ENCODE assay signal across 20 cellular contexts in genomic region chr19:38921420-38922274, GRCh38. TPM values are rescaled to one million over a fixed set of nuclear protein-coding genes. Genes with fewer than 3 reads are reported as not detected.
A peak's percentile ranks its signal among the peaks of the same experiment; 100 is the strongest.
DNase-seq lines count a peak whose midpoint lies in the region; ATAC-seq and TF ChIP-seq lines count a peak whose summit lies in the region.
"Had no signal": no experiment of that assay in that cellular context is flagged by ENCODE, and none has a peak within 500 bp of the region (broad histone marks: within the 10 kb centered on the region; RNA-seq: fewer than 3 reads in every experiment).

No MANE protein-coding gene starts in this region.

- H3K27ac Mint-ChIP-seq in natural killer cell treated with Interleukin-12 subunit alpha and Interleukin-12 subunit beta and Interleukin-15 and Interleukin-18, amount 100 ng/mL, for 72 hours = peak overlapping the region; percentile 12 to 40
- H3K27ac Mint-ChIP-seq in natural killer cell (peak overlapping the region in 1 of 2 donors; percentile 61), endodermal cell (no peak overlapping the region)
- peak overlapping the region; percentile 5 for H3K27ac Mint-ChIP-seq in stimulated activated naive B cell treated with anti-CD40 and anti-IgM and Interleukin-4, amounts not matched to agents 10 μg/mL and 1 μg/mL and 100 μg/mL, for 72 hours
- H3K27ac Mint-ChIP-seq: IgD-negative memory B cell had no signal

- H2BK12ac ChIP-seq in trophoblast cell (ENCODE audit: low read length) = no peak overlapping the region

- peak; percentile 57 for DNase-seq in natural killer cell treated with Interleukin-12 subunit alpha and Interleukin-12 subunit beta and Interleukin-15 and Interleukin-18, amount 100 ng/mL, for 72 hours (ENCODE audit: low spot score)
- no peak for DNase-seq in natural killer cell
- peak; percentile 13 for DNase-seq in endodermal cell
- DNase-seq in stimulated activated naive B cell treated with anti-CD40 and anti-IgM and Interleukin-4, amounts not matched to agents 10 μg/mL and 1 μg/mL and 100 μg/mL, for 72 hours = no peak
- no peak for DNase-seq in mesenteric fat pad (ENCODE audit: low spot score)
- no peak for DNase-seq in trophoblast cell
- DNase-seq: 8988T; CD4-positive, alpha-beta memory T cell; GDM1; GOT3; NCI-H1105; NCI-H1694; NCI-H510A treated with DMSO at 0.1 percent for 48 hours; Right ventricle myocardium superior had no signal

- no peak overlapping the region for H2AK5ac ChIP-seq in trophoblast cell (ENCODE audit: low read length)

- H3K27me3 ChIP-seq in endodermal cell (ENCODE audit: control insufficient read depth, insufficient read depth, low read length, poor library complexity, severe bottlenecking) (no peaks in the 10 kb centered on the region), trophoblast cell (ENCODE audit: insufficient read depth, low read length) (no peaks in the 10 kb centered on the region)
- H3K27me3 ChIP-seq: Peyer's patch had no signal

- no peaks in the 10 kb centered on the region for H3K79me1 ChIP-seq in trophoblast cell (ENCODE audit: low read length)

- no peak overlapping the region for H4K12ac ChIP-seq in trophoblast cell (ENCODE audit: low read depth, low read length)

- ATAC-seq in natural killer cell treated with Interleukin-12 subunit alpha and Interleukin-12 subunit beta and Interleukin-15 and Interleukin-18, amount 100 ng/mL, for 72 hours = no peak
- no peak for ATAC-seq in natural killer cell
- ATAC-seq in stimulated activated naive B cell treated with anti-CD40 and anti-IgM and Interleukin-4, amounts not matched to agents 10 μg/mL and 1 μg/mL and 100 μg/mL, for 72 hours (replicated peaks) = no peak

- peaks cover 37% of the 10 kb centered on the region for H3K36me3 ChIP-seq in endodermal cell (ENCODE audit: control insufficient read depth, insufficient read depth, low read length)
- H3K36me3 ChIP-seq in trophoblast cell (ENCODE audit: control insufficient read depth in 1 of 2, insufficient read depth in 2 of 2, low read length in 2 of 2) = peaks cover 26 to 40% of the 10 kb centered on the region in 2 experiments

- intact Hi-C loops in natural killer cell (cut with micrococcal nuclease) = no loop called here

- H3K9me3 Mint-ChIP-seq in natural killer cell treated with Interleukin-12 subunit alpha and Interleukin-12 subunit beta and Interleukin-15 and Interleukin-18, amount 100 ng/mL, for 72 hours = no peaks in the 10 kb centered on the region
- H3K9me3 Mint-ChIP-seq in natural killer cell (no peaks in the 10 kb centered on the region), endodermal cell (peaks cover 1% of the 10 kb centered on the region)
- peaks cover 0 to 2% of the 10 kb centered on the region in 2 donors for H3K9me3 Mint-ChIP-seq in stimulated activated naive B cell treated with anti-CD40 and anti-IgM and Interleukin-4, amounts not matched to agents 10 μg/mL and 1 μg/mL and 100 μg/mL, for 72 hours
- H3K9me3 Mint-ChIP-seq: CD4-positive, alpha-beta memory T cell; IgD-negative memory B cell had no signal

- no peaks in the 10 kb centered on the region for H3K27me3 Mint-ChIP-seq in natural killer cell treated with Interleukin-12 subunit alpha and Interleukin-12 subunit beta and Interleukin-15 and Interleukin-18, amount 100 ng/mL, for 72 hours
- H3K27me3 Mint-ChIP-seq in natural killer cell (ENCODE audit: low read depth in 2 of 2) (no peaks in the 10 kb centered on the region), endodermal cell (ENCODE audit: insufficient read depth) (no peaks in the 10 kb centered on the region)
- H3K27me3 Mint-ChIP-seq in stimulated activated naive B cell treated with anti-CD40 and anti-IgM and Interleukin-4, amounts not matched to agents 10 μg/mL and 1 μg/mL and 100 μg/mL, for 72 hours = no peaks in the 10 kb centered on the region
- H3K27me3 Mint-ChIP-seq: CD4-positive, alpha-beta memory T cell; IgD-negative memory B cell had no signal

- WGBS in endodermal cell (ENCODE audit: insufficient coverage in 1 of 2, insufficient read length in 1 of 2), 2 experiments = 90 to 93% methylated on average over 12 to 20 of the region's 20 CpGs
- no CpG with 5 or more reads among the region's 20 CpGs for WGBS in trophoblast cell (ENCODE audit: extremely low coverage, insufficient coverage, insufficient read length)

- H3K4me1 Mint-ChIP-seq in natural killer cell treated with Interleukin-12 subunit alpha and Interleukin-12 subunit beta and Interleukin-15 and Interleukin-18, amount 100 ng/mL, for 72 hours (ENCODE audit: low read depth in 2 of 2) = peaks cover 14 to 20% of the 10 kb centered on the region in 2 donors
- peaks cover 7 to 23% of the 10 kb centered on the region in 2 donors for H3K4me1 Mint-ChIP-seq in natural killer cell
- no peaks in the 10 kb centered on the region for H3K4me1 Mint-ChIP-seq in endodermal cell
- H3K4me1 Mint-ChIP-seq in stimulated activated naive B cell treated with anti-CD40 and anti-IgM and Interleukin-4, amounts not matched to agents 10 μg/mL and 1 μg/mL and 100 μg/mL, for 72 hours = no peaks in the 10 kb centered on the region
- H3K4me1 Mint-ChIP-seq: IgD-negative memory B cell had no signal

- H3K27ac ChIP-seq in endodermal cell (ENCODE audit: low read depth, low read length) (no peak overlapping the region), trophoblast cell (ENCODE audit: low read depth, low read length) (no peak overlapping the region)
- H3K27ac ChIP-seq: Peyer's patch, SK-N-MC had no signal

- H3K4me1 ChIP-seq in endodermal cell (ENCODE audit: control insufficient read depth, insufficient read depth, low read length) (no peaks in the 10 kb centered on the region), trophoblast cell (ENCODE audit: control insufficient read depth in 1 of 2, insufficient read depth in 2 of 2, low read length in 2 of 2) (no peaks in the 10 kb centered on the region)
- H3K4me1 ChIP-seq: Peyer's patch had no signal

- H3K9me3 ChIP-seq in endodermal cell (ENCODE audit: control insufficient read depth, low read length) (no peaks in the 10 kb centered on the region), trophoblast cell (ENCODE audit: insufficient read depth, low read depth, low read length) (no peaks in the 10 kb centered on the region)
- H3K9me3 ChIP-seq: Peyer's patch had no signal

- no peak overlapping the region for H2BK5ac ChIP-seq in trophoblast cell (ENCODE audit: low read depth, low read length, poor library complexity)

- no peak overlapping the region for H3K18ac ChIP-seq in trophoblast cell (ENCODE audit: low read length)

- H2AFZ ChIP-seq in trophoblast cell (ENCODE audit: insufficient read depth, low read length, poor library complexity) = no peak overlapping the region

- no peak overlapping the region for H3K4ac ChIP-seq in trophoblast cell (ENCODE audit: low read depth, low read length)

- H3K14ac ChIP-seq in trophoblast cell (ENCODE audit: low read length) = no peak overlapping the region

- no peak overlapping the region for H3K23ac ChIP-seq in trophoblast cell (ENCODE audit: low read length)

- H3K4me3 ChIP-seq in endodermal cell (ENCODE audit: low read length) (no peak overlapping the region), trophoblast cell (ENCODE audit: low read depth, low read length) (no peak overlapping the region)
- H3K4me3 ChIP-seq: Peyer's patch, SK-N-MC had no signal

- H4K8ac ChIP-seq in trophoblast cell (ENCODE audit: low read depth, low read length) = no peak overlapping the region

- no peak overlapping the region for H3K4me3 Mint-ChIP-seq in natural killer cell treated with Interleukin-12 subunit alpha and Interleukin-12 subunit beta and Interleukin-15 and Interleukin-18, amount 100 ng/mL, for 72 hours
- H3K4me3 Mint-ChIP-seq in natural killer cell (no peak overlapping the region), endodermal cell (no peak overlapping the region)
- H3K4me3 Mint-ChIP-seq in stimulated activated naive B cell treated with anti-CD40 and anti-IgM and Interleukin-4, amounts not matched to agents 10 μg/mL and 1 μg/mL and 100 μg/mL, for 72 hours = no peak overlapping the region
- H3K4me3 Mint-ChIP-seq: CD4-positive, alpha-beta memory T cell; IgD-negative memory B cell had no signal

- no peak overlapping the region for H4K91ac ChIP-seq in trophoblast cell (ENCODE audit: low read depth, low read length)

- H3K9ac ChIP-seq in endodermal cell (ENCODE audit: extremely low read depth, low read length, poor library complexity, severe bottlenecking) (no peak overlapping the region), trophoblast cell (ENCODE audit: low read length) (no peak overlapping the region)

- H3K36me3 Mint-ChIP-seq in natural killer cell treated with Interleukin-12 subunit alpha and Interleukin-12 subunit beta and Interleukin-15 and Interleukin-18, amount 100 ng/mL, for 72 hours = no peaks in the 10 kb centered on the region
- no peaks in the 10 kb centered on the region for H3K36me3 Mint-ChIP-seq in natural killer cell
- peaks cover 35% of the 10 kb centered on the region for H3K36me3 Mint-ChIP-seq in endodermal cell (ENCODE audit: low read depth)
- peaks cover 25 to 30% of the 10 kb centered on the region in 2 donors for H3K36me3 Mint-ChIP-seq in stimulated activated naive B cell treated with anti-CD40 and anti-IgM and Interleukin-4, amounts not matched to agents 10 μg/mL and 1 μg/mL and 100 μg/mL, for 72 hours

- no peak overlapping the region for H2BK120ac ChIP-seq in trophoblast cell (ENCODE audit: insufficient read depth, low read length, poor library complexity)

- H3K79me2 ChIP-seq in trophoblast cell (ENCODE audit: control insufficient read depth, insufficient read depth, low read length, poor library complexity) = no peaks in the 10 kb centered on the region

- no peak overlapping the region for H3K4me2 ChIP-seq in trophoblast cell (ENCODE audit: low read length)

- TF ChIP-seq CTCF in natural killer cell (IDR thresholded peaks at IDR 0.05) = no peak
- TF ChIP-seq CTCF in endodermal cell (conservative IDR thresholded peaks at IDR 0.05) = no peak

RNA-seq across cellular contexts. Expression of gene SARS2, which starts 8.9 kb away (rescaled TPM):
- total RNA-seq in natural killer cell treated with Interleukin-12 subunit alpha and Interleukin-12 subunit beta and Interleukin-15 and Interleukin-18, amount 100 ng/mL, for 72 hours = 10 to 100 TPM; 32.4 to 70.3 TPM
- total RNA-seq in natural killer cell (10 to 100 TPM; 25.4 to 53.0 (median 38.9) TPM), endodermal cell (10 to 100 TPM; 53.2 to 60.2 TPM), mesenteric fat pad (14.0 TPM)
- 56.0 TPM for polyA plus RNA-seq in endodermal cell (2013, experiment 1 of 2)
- 44.1 TPM for polyA plus RNA-seq in endodermal cell (2013, experiment 2 of 2)
- 20.4 and 22.1 TPM in 2 replicates for polyA plus RNA-seq in trophoblast cell (2013)

RNA-seq across cellular contexts. Expression of gene MRPS12, which starts 9.1 kb away (rescaled TPM):
- 100 to 1,000 TPM in 1 of 2 donors, 10 to 100 TPM in 1; 82.5 to 117 TPM for total RNA-seq in natural killer cell treated with Interleukin-12 subunit alpha and Interleukin-12 subunit beta and Interleukin-15 and Interleukin-18, amount 100 ng/mL, for 72 hours
- total RNA-seq in natural killer cell (10 to 100 TPM; 25.3 to 27.8 (median 26.7) TPM), endodermal cell (10 to 100 TPM; 37.5 to 38.3 TPM), mesenteric fat pad (38.6 TPM)
- 28.6 TPM for polyA plus RNA-seq in endodermal cell (2013, experiment 1 of 2)
- 30.0 TPM for polyA plus RNA-seq in endodermal cell (2013, experiment 2 of 2)
- 45.7 and 46.6 TPM in 2 replicates for polyA plus RNA-seq in trophoblast cell (2013)

RNA-seq across cellular contexts. Expression of gene CCER2, which starts 9.7 kb away (rescaled TPM):
- 1 to 10 TPM in 1 of 2 donors, under 1 TPM in 1; 0.74 to 1.2 TPM for total RNA-seq in natural killer cell treated with Interleukin-12 subunit alpha and Interleukin-12 subunit beta and Interleukin-15 and Interleukin-18, amount 100 ng/mL, for 72 hours
- total RNA-seq in natural killer cell = 1 to 10 TPM; 1.3 to 3.7 (median 2.3) TPM
- 1 to 10 TPM in 1 of 2 donors, not detected in 1; 1.2 TPM for total RNA-seq in endodermal cell
- 4.8 TPM for polyA plus RNA-seq in endodermal cell (2013, experiment 1 of 2)
- 4.2 TPM for polyA plus RNA-seq in endodermal cell (2013, experiment 2 of 2)
- total RNA-seq in mesenteric fat pad = not detected
- 0.34 and 0.39 TPM in 2 replicates for polyA plus RNA-seq in trophoblast cell (2013)
- total RNA-seq: HT1080, LHCN-M2, Right ventricle myocardium superior had no signal
- polyA plus RNA-seq: BJ; CD4-positive, alpha-beta memory T cell; IgD-negative memory B cell had no signal

RNA-seq across cellular contexts. Expression of gene NFKBIB, which starts 21.9 kb away (rescaled TPM):
- total RNA-seq in natural killer cell treated with Interleukin-12 subunit alpha and Interleukin-12 subunit beta and Interleukin-15 and Interleukin-18, amount 100 ng/mL, for 72 hours = 100 to 1,000 TPM; 106 to 108 TPM
- 100 to 1,000 TPM in 2 of 3 donors, 10 to 100 TPM in 1; 78.0 to 125 (median 118) TPM for total RNA-seq in natural killer cell
- 10 to 100 TPM; 20.7 to 24.3 TPM for total RNA-seq in endodermal cell
- polyA plus RNA-seq in endodermal cell (2013, experiment 1 of 2) = 18.4 TPM
- 18.2 TPM for polyA plus RNA-seq in endodermal cell (2013, experiment 2 of 2)
- total RNA-seq in mesenteric fat pad = 24.2 TPM
- 19.6 and 21.0 TPM in 2 replicates for polyA plus RNA-seq in trophoblast cell (2013)

RNA-seq across cellular contexts. Expression of gene SIRT2, which starts 22.2 kb away (rescaled TPM):
- 10 to 100 TPM; 60.9 to 87.3 TPM for total RNA-seq in natural killer cell treated with Interleukin-12 subunit alpha and Interleukin-12 subunit beta and Interleukin-15 and Interleukin-18, amount 100 ng/mL, for 72 hours
- total RNA-seq in natural killer cell = 100 to 1,000 TPM; 171 to 283 (median 208) TPM
- total RNA-seq in endodermal cell = 10 to 100 TPM; 10.4 to 13.7 TPM
- polyA plus RNA-seq in endodermal cell (2013, experiment 1 of 2) = 30.3 TPM
- polyA plus RNA-seq in endodermal cell (2013, experiment 2 of 2) = 23.5 TPM
- 60.2 TPM for total RNA-seq in mesenteric fat pad
- polyA plus RNA-seq in trophoblast cell (2013) = 25.5 and 26.1 TPM in 2 replicates

Comparison
In these comparisons a context has a peak if more than half of its experiments do, and no peak if none do; other contexts are left out.
1. DNase-seq: peak in natural killer cell treated with Interleukin-12 subunit alpha and Interleukin-12 subunit beta and Interleukin-15 and Interleukin-18, amount 100 ng/mL, for 72 hours (single experiment) and endodermal cell (single experiment); none in natural killer cell (single experiment), stimulated activated naive B cell treated with anti-CD40 and anti-IgM and Interleukin-4, amounts not matched to agents 10 μg/mL and 1 μg/mL and 100 μg/mL, for 72 hours (single experiment), mesenteric fat pad (single experiment) and trophoblast cell (0 of 2).